ENCODE assay signal across 14 cellular contexts in the genomic region with DNA sequence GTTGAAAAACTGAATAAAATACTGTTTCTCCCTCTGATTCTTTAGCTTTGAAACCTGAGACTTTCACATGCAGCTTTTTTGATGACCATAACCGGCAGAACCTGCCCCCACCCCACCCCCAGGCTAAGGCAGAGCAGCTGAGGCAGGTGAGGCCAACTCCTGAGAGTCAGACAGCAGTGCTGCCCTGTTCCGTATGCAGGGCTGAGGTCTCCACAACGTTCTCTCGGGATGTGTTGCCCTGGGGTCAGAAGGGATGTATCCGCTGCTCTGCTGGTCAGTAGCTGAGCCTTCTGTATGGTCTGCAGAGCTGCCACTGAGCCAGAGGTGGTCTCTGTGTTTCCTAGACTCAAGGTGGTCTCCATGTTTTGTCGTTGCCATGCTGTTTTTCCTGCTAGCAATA.
A peak's percentile ranks its signal among the peaks of the same experiment; 100 is the strongest.
DNase-seq lines count a peak whose midpoint lies in the region; ATAC-seq and TF ChIP-seq lines count a peak whose summit lies in the region.
"Had no signal": no experiment of that assay in that cellular context is flagged by ENCODE, and none has a peak within 500 bp of the region (broad histone marks: within the 10 kb centered on the region; RNA-seq: fewer than 3 reads in every experiment).

No MANE protein-coding gene starts in this region.

- peaks cover 3 to 9% (median 6%) of the 10 kb centered on the region in 4 donors for H3K4me1 Mint-ChIP-seq in naive thymus-derived CD8-positive, alpha-beta T cell
- H3K4me1 Mint-ChIP-seq: activated naive CD8-positive, alpha-beta T cell treated with anti-CD3 and anti-CD28 coated beads for 36 hours had no signal

- no peaks in the 10 kb centered on the region for H3K27me3 Mint-ChIP-seq in naive thymus-derived CD8-positive, alpha-beta T cell
- H3K27me3 Mint-ChIP-seq: activated naive CD8-positive, alpha-beta T cell treated with anti-CD3 and anti-CD28 coated beads for 36 hours had no signal

- 81% methylated on average over 6 of the region's 6 CpGs for WGBS in urinary bladder

- H3K27ac ChIP-seq in RWPE1 (peak overlapping the region; percentile 63), urinary bladder (ENCODE audit: low read depth) (peak overlapping the region; percentile 3)

- TF ChIP-seq CTCF in RWPE1 (conservative IDR thresholded peaks at IDR 0.05; ENCODE audit: low read depth), result no peak

- DNase-seq in SHP77 (lab: John Stamatoyannopoulos, UW) (peak; percentile 17 to 43), SHP77 treated with DMSO at 0.1 percent for 48 hours (lab: John Stamatoyannopoulos, UW) (no peak), RWPE1 (ENCODE audit: low spot score) (peak; percentile 69), iPS-NIHi11 (ENCODE audit: low spot score) (peak; percentile 30), COR-L47 (lab: John Stamatoyannopoulos, UW) (no peak)
- DNase-seq in activated CD4-positive, alpha-beta T cell treated with anti-CD3 and anti-CD28 coated beads for 1 hour, result no peak
- no peak for DNase-seq in naive thymus-derived CD8-positive, alpha-beta T cell
- DNase-seq: ACHN; activated naive CD8-positive, alpha-beta T cell treated with anti-CD3 and anti-CD28 coated beads for 36 hours; HFFc6; MV-4-11; NCI-H774 had no signal

- ATAC-seq in naive thymus-derived CD8-positive, alpha-beta T cell, result no peak

- H3K4me3 ChIP-seq in urinary bladder (ENCODE audit: low read depth, low read length), result no peak overlapping the region
- H3K4me3 ChIP-seq: lung had no signal

- H3K4me3 Mint-ChIP-seq in naive thymus-derived CD8-positive, alpha-beta T cell, result no peak overlapping the region
- H3K4me3 Mint-ChIP-seq: activated naive CD8-positive, alpha-beta T cell treated with anti-CD3 and anti-CD28 coated beads for 36 hours; HFFc6 had no signal

- POLR2A ChIA-PET in RWPE1 (lab: Yijun Ruan, JAX; ENCODE audit: low non-redundant PET), result no interaction called here
- POLR2A ChIA-PET in naive thymus-derived CD8-positive, alpha-beta T cell (lab: Charles Lee), result interaction anchor here (1.2 kb wide), 1 partner anchor 56 kb away, joined by 3 read pairs; no protein-coding TSS in a partner anchor

- H3K27ac Mint-ChIP-seq in naive thymus-derived CD8-positive, alpha-beta T cell, result peak overlapping the region in 1 of 10 donors; percentile 80
- H3K27ac Mint-ChIP-seq: activated naive CD8-positive, alpha-beta T cell treated with anti-CD3 and anti-CD28 coated beads for 36 hours had no signal

- peaks cover 1% of the 10 kb centered on the region for H3K4me1 ChIP-seq in urinary bladder (ENCODE audit: insufficient read depth)

- CTCF ChIA-PET in RWPE1 (lab: Yijun Ruan, JAX), result interaction anchor here (0.7 kb wide), 1 partner anchor 37 kb away, joined by 3 read pairs; no protein-coding TSS in a partner anchor

- no peaks in the 10 kb centered on the region for H3K36me3 ChIP-seq in urinary bladder (ENCODE audit: insufficient read depth)

- H3K36me3 Mint-ChIP-seq in naive thymus-derived CD8-positive, alpha-beta T cell, result no peaks in the 10 kb centered on the region
- H3K36me3 Mint-ChIP-seq: activated naive CD8-positive, alpha-beta T cell treated with anti-CD3 and anti-CD28 coated beads for 36 hours had no signal

- no peaks in the 10 kb centered on the region for H3K9me3 Mint-ChIP-seq in naive thymus-derived CD8-positive, alpha-beta T cell
- H3K9me3 Mint-ChIP-seq: activated naive CD8-positive, alpha-beta T cell treated with anti-CD3 and anti-CD28 coated beads for 36 hours; HFFc6 had no signal

Comparison
In these comparisons a context has a peak if more than half of its experiments do, and no peak if none do; other contexts are left out.
1. DNase-seq: peak in SHP77 (2 of 2), RWPE1 (single experiment) and iPS-NIHi11 (single experiment); none in SHP77 treated with DMSO at 0.1 percent for 48 hours (single experiment), activated CD4-positive, alpha-beta T cell treated with anti-CD3 and anti-CD28 coated beads for 1 hour (single experiment), naive thymus-derived CD8-positive, alpha-beta T cell (0 of 10) and COR-L47 (single experiment).